2 cellular contexts compared by ENCODE assay signal in the genomic region with DNA sequence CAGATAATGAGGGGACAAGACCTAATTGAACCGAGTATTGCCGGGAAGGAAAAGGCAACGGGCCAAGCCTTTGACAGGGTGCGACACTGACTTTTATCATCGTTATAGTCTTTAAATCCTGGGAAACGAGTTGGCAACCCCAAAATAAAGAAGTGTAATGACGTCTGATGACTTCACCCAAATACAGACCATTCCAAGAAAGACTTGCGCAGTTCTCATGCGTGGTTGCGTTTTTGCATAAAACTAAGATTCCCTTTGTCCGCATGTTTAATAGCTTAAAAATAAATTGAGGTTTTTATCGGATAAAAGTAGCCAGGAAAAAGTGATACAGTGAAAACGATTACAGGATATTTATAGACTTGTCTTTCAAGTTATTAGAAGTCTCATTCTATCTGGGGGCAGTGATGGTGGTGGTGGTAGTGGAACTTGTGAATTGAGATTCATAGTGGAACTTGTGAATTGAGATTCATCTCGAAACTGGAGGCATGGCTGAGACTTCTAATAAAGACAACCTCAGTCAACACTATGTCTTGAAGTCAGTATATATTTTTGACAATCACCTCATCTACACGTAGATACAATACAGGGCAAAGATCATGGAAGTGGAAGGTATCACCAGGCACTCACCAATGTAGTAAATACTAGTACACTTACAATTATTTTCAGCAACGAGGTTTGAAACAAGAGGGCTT.
TF ChIP-seq lines count a peak whose summit lies in the region.

No MANE protein-coding gene starts in this region.

TF ChIP-seq in SK-N-SH, 30 proteins besides CTCF, POLR2A, EP300 and RAD21 (continued from another document):
- TF ChIP-seq, protein P1, sequence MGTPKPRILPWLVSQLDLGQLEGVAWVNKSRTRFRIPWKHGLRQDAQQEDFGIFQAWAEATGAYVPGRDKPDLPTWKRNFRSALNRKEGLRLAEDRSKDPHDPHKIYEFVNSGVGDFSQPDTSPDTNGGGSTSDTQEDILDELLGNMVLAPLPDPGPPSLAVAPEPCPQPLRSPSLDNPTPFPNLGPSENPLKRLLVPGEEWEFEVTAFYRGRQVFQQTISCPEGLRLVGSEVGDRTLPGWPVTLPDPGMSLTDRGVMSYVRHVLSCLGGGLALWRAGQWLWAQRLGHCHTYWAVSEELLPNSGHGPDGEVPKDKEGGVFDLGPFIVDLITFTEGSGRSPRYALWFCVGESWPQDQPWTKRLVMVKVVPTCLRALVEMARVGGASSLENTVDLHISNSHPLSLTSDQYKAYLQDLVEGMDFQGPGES (IDR thresholded peaks at IDR 0.05; ENCODE audit: low read depth, low read length) = no peak
- TF ChIP-seq TCF12 (IDR thresholded peaks at IDR 0.05) = no peak
TF ChIP-seq in SK-N-SH: peak in this region for 0.

TF ChIP-seq in SK-N-SH treated with all-trans-retinoic acid at 6 μM for 48 hours, 23 proteins besides CTCF, POLR2A, EP300 and RAD21 (continued from another document):
- TF ChIP-seq CSDC2 (CRISPR knock-in tag; IDR thresholded peaks at IDR 0.05) = no peak
- TF ChIP-seq ESRRG (CRISPR knock-in tag; IDR thresholded peaks at IDR 0.05) = no peak
- no peak for TF ChIP-seq SNAI2 (CRISPR knock-in tag; IDR thresholded peaks at IDR 0.05)
- TF ChIP-seq, protein P2, sequence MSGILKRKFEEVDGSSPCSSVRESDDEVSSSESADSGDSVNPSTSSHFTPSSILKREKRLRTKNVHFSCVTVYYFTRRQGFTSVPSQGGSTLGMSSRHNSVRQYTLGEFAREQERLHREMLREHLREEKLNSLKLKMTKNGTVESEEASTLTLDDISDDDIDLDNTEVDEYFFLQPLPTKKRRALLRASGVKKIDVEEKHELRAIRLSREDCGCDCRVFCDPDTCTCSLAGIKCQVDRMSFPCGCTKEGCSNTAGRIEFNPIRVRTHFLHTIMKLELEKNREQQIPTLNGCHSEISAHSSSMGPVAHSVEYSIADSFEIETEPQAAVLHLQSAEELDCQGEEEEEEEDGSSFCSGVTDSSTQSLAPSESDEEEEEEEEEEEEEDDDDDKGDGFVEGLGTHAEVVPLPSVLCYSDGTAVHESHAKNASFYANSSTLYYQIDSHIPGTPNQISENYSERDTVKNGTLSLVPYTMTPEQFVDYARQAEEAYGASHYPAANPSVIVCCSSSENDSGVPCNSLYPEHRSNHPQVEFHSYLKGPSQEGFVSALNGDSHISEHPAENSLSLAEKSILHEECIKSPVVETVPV (CRISPR knock-in tag; IDR thresholded peaks at IDR 0.05) = no peak
- no peak for TF ChIP-seq TCF4 (CRISPR knock-in tag; IDR thresholded peaks at IDR 0.05; ENCODE audit: borderline replicate concordance)
- TF ChIP-seq, protein P3, sequence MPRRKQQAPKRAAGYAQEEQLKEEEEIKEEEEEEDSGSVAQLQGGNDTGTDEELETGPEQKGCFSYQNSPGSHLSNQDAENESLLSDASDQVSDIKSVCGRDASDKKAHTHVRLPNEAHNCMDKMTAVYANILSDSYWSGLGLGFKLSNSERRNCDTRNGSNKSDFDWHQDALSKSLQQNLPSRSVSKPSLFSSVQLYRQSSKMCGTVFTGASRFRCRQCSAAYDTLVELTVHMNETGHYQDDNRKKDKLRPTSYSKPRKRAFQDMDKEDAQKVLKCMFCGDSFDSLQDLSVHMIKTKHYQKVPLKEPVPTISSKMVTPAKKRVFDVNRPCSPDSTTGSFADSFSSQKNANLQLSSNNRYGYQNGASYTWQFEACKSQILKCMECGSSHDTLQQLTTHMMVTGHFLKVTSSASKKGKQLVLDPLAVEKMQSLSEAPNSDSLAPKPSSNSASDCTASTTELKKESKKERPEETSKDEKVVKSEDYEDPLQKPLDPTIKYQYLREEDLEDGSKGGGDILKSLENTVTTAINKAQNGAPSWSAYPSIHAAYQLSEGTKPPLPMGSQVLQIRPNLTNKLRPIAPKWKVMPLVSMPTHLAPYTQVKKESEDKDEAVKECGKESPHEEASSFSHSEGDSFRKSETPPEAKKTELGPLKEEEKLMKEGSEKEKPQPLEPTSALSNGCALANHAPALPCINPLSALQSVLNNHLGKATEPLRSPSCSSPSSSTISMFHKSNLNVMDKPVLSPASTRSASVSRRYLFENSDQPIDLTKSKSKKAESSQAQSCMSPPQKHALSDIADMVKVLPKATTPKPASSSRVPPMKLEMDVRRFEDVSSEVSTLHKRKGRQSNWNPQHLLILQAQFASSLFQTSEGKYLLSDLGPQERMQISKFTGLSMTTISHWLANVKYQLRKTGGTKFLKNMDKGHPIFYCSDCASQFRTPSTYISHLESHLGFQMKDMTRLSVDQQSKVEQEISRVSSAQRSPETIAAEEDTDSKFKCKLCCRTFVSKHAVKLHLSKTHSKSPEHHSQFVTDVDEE (CRISPR knock-in tag; IDR thresholded peaks at IDR 0.05) = no peak
